In genomic region chrX:123704781-123705180, GRCh38 we compare ENCODE assay signal across 1 cellular context.
TF ChIP-seq lines count a peak whose summit lies in the region.

No MANE protein-coding gene starts in this region.

TF ChIP-seq in GM23338, 12 proteins besides CTCF, POLR2A, EP300 and RAD21 (continued from another document):
- TF ChIP-seq ZNF462 (CRISPR knock-in tag; IDR thresholded peaks at IDR 0.05) (no peak), JUNB (IDR thresholded peaks at IDR 0.05; ENCODE audit: unreplicated experiment) (no peak), STAT1 (IDR thresholded peaks at IDR 0.05; ENCODE audit: unreplicated experiment) (no peak)
